ENCODE assay signal across 11 cellular contexts in the genomic region with DNA sequence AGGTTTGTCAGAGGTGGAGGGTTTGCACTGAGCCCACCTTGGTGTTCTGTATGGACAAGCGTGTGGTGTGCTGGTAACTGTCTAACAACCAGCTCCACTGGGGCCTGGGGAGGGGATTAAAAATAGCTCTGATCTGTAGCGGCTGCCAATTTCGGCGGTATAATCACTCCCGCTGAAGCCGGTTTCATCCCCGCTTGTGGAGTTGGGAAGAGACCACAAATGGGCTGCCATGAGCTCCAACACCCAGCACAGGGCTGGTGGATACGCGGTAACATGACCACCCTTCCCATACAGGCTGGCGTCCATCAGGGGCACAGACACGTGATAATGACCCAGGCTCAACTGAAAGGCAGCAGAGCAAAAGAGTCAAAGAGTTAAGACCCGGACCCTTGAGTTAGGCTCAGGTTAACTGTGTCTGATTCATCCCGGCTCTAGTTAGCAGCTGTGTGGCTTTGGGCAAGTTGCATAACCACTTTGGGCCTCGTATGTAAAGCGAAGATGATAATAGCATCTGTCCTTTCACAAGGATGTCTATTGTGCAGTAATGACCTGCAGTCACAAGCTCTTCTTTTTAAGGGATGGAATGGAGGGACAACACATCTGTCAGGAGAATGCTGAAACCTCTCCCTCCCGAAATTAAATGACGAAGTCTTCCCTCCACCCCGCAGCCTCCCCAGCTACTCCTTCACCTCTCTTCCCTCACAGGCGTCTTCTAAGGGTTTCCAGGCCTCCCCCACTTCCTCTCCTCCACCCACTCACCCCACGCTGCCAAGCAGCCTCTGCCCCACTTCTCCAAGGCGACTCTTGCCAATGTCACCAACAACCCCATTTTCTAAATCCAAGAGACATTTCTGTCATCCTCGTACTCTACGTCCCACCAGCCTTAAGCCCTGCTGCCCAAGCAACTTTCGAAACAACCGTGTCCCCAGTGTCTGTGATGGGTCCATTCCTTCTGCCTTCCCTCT.
DNase-seq lines count a peak whose midpoint lies in the region; ATAC-seq, FAIRE-seq and TF ChIP-seq lines count a peak whose summit lies in the region.
"Had no signal": no experiment of that assay in that cellular context is flagged by ENCODE, and none has a peak within 500 bp of the region (broad histone marks: within the 10 kb centered on the region; RNA-seq: fewer than 3 reads in every experiment).

No MANE protein-coding gene starts in this region.

- no peaks in the 10 kb centered on the region for H3K27me3 Mint-ChIP-seq in activated CD4-positive, alpha-beta T cell treated with anti-CD3 and anti-CD28 coated beads for 36 hours

- no peak for TF ChIP-seq POLR2A in sigmoid colon (IDR thresholded peaks at IDR 0.05)

- CTCF ChIA-PET in activated CD4-positive, alpha-beta T cell treated with anti-CD3 and anti-CD28 coated beads for 36 hours (lab: Charles Lee) = interaction anchor here (0.6 to 0.7 kb wide), 4 partner anchors 63 to 428 kb away, joined by 3 to 7 read pairs (median 4); no protein-coding TSS in a partner anchor

- TF ChIP-seq EP300 in sigmoid colon (IDR thresholded peaks at IDR 0.05) = no peak

- no peaks in the 10 kb centered on the region for H3K9me3 ChIP-seq in sigmoid colon
- H3K9me3 ChIP-seq in effector memory CD4-positive, alpha-beta T cell (ENCODE audit: control insufficient read depth, low read length) = no peaks in the 10 kb centered on the region

- peak overlapping the region; percentile 64 for H3K27ac Mint-ChIP-seq in activated CD4-positive, alpha-beta T cell treated with anti-CD3 and anti-CD28 coated beads for 36 hours

- TF ChIP-seq CTCF in sigmoid colon (IDR thresholded peaks at IDR 0.05) = no peak

- WGBS in sigmoid colon, 2 donors = 81 to 89% methylated on average over 25 of the region's 25 CpGs

- peaks cover 0 to 15% (median 4%) of the 10 kb centered on the region in 4 donors for H3K4me1 ChIP-seq in sigmoid colon
- peaks cover 37% of the 10 kb centered on the region for H3K4me1 ChIP-seq in effector memory CD4-positive, alpha-beta T cell (ENCODE audit: control insufficient read depth, insufficient read depth, low read length, poor library complexity, severe bottlenecking)

- H3K4me3 Mint-ChIP-seq in activated CD4-positive, alpha-beta T cell treated with anti-CD3 and anti-CD28 coated beads for 36 hours = no peak overlapping the region

- intact Hi-C loops in activated CD4-positive, alpha-beta T cell treated with anti-CD3 and anti-CD28 coated beads for 36 hours (cut with DNase I, micrococcal nuclease) = loop anchor here (5.0 to 10.0 kb wide), 5 partner anchors 244 to 982 kb away; partner anchors contain the start of gene MBOAT2 (in 1 of the 2)
- intact Hi-C loops in sigmoid colon (cut with DNase I) = loop anchor here (1.0 kb wide), 1 partner anchor 37 kb away; no protein-coding TSS in a partner anchor

- no peak overlapping the region for H3K27ac ChIP-seq in sigmoid colon
- no peak overlapping the region for H3K27ac ChIP-seq in effector memory CD4-positive, alpha-beta T cell (ENCODE audit: insufficient read depth, low read length, poor library complexity, severe bottlenecking)

- no peak overlapping the region for H3K4me3 ChIP-seq in sigmoid colon
- no peak overlapping the region for H3K4me3 ChIP-seq in effector memory CD4-positive, alpha-beta T cell (ENCODE audit: insufficient read depth, low read depth, low read length, poor library complexity, severe bottlenecking)

- H3K36me3 Mint-ChIP-seq in activated CD4-positive, alpha-beta T cell treated with anti-CD3 and anti-CD28 coated beads for 36 hours (ENCODE audit: low read depth) = peaks cover under 1% of the 10 kb centered on the region

- peaks cover 66% of the 10 kb centered on the region for H3K4me1 Mint-ChIP-seq in activated CD4-positive, alpha-beta T cell treated with anti-CD3 and anti-CD28 coated beads for 36 hours

- POLR2A ChIA-PET in activated CD4-positive, alpha-beta T cell treated with anti-CD3 and anti-CD28 coated beads for 36 hours (lab: Charles Lee) = interaction anchor here (1.1 to 1.3 kb wide), 2 partner anchors 32 to 135 kb away, joined by 7 to 11 read pairs; partner anchors contain the start of gene ID2

- DNase-seq in activated CD4-positive, alpha-beta T cell treated with anti-CD3 and anti-CD28 coated beads for 36 hours = peak; percentile 38
- DNase-seq in activated CD4-positive, alpha-beta T cell treated with anti-CD3 and anti-CD28 coated beads, Interleukin-2, amount 50 U/mL, for 1 hour = no peak
- DNase-seq in NOMO-1 (lab: John Stamatoyannopoulos, UW; ENCODE audit: unreplicated experiment in 2 of 2) = peak; percentile 62 to 84
- DNase-seq in amniotic epithelial cell (ENCODE audit: low read depth) = peak; percentile 5
- peak; percentile 17 for DNase-seq in sigmoid colon
- no peak for DNase-seq in urothelium cell line (ENCODE audit: low spot score)
- DNase-seq in effector memory CD4-positive, alpha-beta T cell = no peak
- DNase-seq: hippocampal formation, SHP77 treated with DMSO at 0.1 percent for 48 hours had no signal

- no peaks in the 10 kb centered on the region for H3K36me3 ChIP-seq in sigmoid colon
- no peaks in the 10 kb centered on the region for H3K36me3 ChIP-seq in effector memory CD4-positive, alpha-beta T cell (ENCODE audit: control insufficient read depth, insufficient read depth, low read length)

- no peak for FAIRE-seq in urothelium cell line (lab: Jason Lieb, UNC)
- FAIRE-seq: colon had no signal

- H3K27me3 ChIP-seq in sigmoid colon = no peaks in the 10 kb centered on the region
- H3K27me3 ChIP-seq in effector memory CD4-positive, alpha-beta T cell (replicated peaks; ENCODE audit: control insufficient read depth, insufficient read depth, low read length, poor library complexity, severe bottlenecking) = no peaks in the 10 kb centered on the region

- H3K9me3 Mint-ChIP-seq in activated CD4-positive, alpha-beta T cell treated with anti-CD3 and anti-CD28 coated beads for 36 hours (ENCODE audit: low read depth) = no peaks in the 10 kb centered on the region

- no peak for ATAC-seq in activated CD4-positive, alpha-beta T cell treated with anti-CD3 and anti-CD28 coated beads for 36 hours
- no peak for ATAC-seq in HG02610 (IDR thresholded peaks at IDR 0.05; ENCODE audit: unreplicated experiment)

Comparison
In these comparisons a context has a peak if more than half of its experiments do, and no peak if none do; other contexts are left out.
1. DNase-seq: peak in activated CD4-positive, alpha-beta T cell treated with anti-CD3 and anti-CD28 coated beads for 36 hours (single experiment), NOMO-1 (2 of 2), amniotic epithelial cell (single experiment) and sigmoid colon (single experiment); none in activated CD4-positive, alpha-beta T cell treated with anti-CD3 and anti-CD28 coated beads, Interleukin-2, amount 50 U/mL, for 1 hour (single experiment), urothelium cell line (single experiment) and effector memory CD4-positive, alpha-beta T cell (0 of 3).